ENCODE assay signal across 21 cellular contexts in genomic region chr6:20197251-20197650, GRCh38. TPM values are rescaled to one million over a fixed set of nuclear protein-coding genes. Genes with fewer than 3 reads are reported as not detected.
DNase-seq lines count a peak whose midpoint lies in the region; ATAC-seq and TF ChIP-seq lines count a peak whose summit lies in the region.
"Had no signal": no experiment of that assay in that cellular context is flagged by ENCODE, and none has a peak within 500 bp of the region (broad histone marks: within the 10 kb centered on the region; RNA-seq: fewer than 3 reads in every experiment).

No MANE protein-coding gene starts in this region.

- no peaks in the 10 kb centered on the region for H3K27me3 Mint-ChIP-seq in endothelial cell (ENCODE audit: unreplicated experiment)
- H3K27me3 Mint-ChIP-seq: activated CD4-positive, alpha-beta T cell treated with anti-CD3 and anti-CD28 coated beads, Interleukin-2, amount 10 ng/mL, durations not matched to agents 24 days and 14 days had no signal

- H3K4me2 ChIP-seq in GM23248 (ENCODE audit: unreplicated experiment) = peak overlapping the region; percentile 4

- H3K4me1 ChIP-seq in GM23248 (ENCODE audit: insufficient read depth) (peaks cover 14% of the 10 kb centered on the region), transverse colon (peaks cover 15 to 58% (median 42%) of the 10 kb centered on the region in 4 donors), left lung (peaks cover 0 to 18% of the 10 kb centered on the region in 2 donors)

- no peaks in the 10 kb centered on the region for H3K36me3 ChIP-seq in GM23248 (ENCODE audit: low read depth)
- H3K36me3 ChIP-seq in transverse colon = no peaks in the 10 kb centered on the region
- H3K36me3 ChIP-seq in left lung = no peaks in the 10 kb centered on the region
- H3K36me3 ChIP-seq: esophagus muscularis mucosa, left ventricle myocardium inferior, neutrophil, suprapubic skin had no signal

- H3K4me1 Mint-ChIP-seq in endothelial cell (ENCODE audit: unreplicated experiment) = peaks cover 17% of the 10 kb centered on the region

- H3K79me2 ChIP-seq in GM23248 (ENCODE audit: insufficient read depth) = no peaks in the 10 kb centered on the region

- no peak overlapping the region for H3K27ac ChIP-seq in GM23248
- H3K27ac ChIP-seq in transverse colon = peak overlapping the region in 3 of 4 donors; percentile 69 to 78 (median 76)
- H3K27ac ChIP-seq in left lung = no peak overlapping the region
- H3K27ac ChIP-seq: esophagus muscularis mucosa, left ventricle myocardium inferior, neutrophil, suprapubic skin had no signal

- no peak overlapping the region for H3K27ac Mint-ChIP-seq in endothelial cell (ENCODE audit: unreplicated experiment)
- H3K27ac Mint-ChIP-seq: activated CD4-positive, alpha-beta T cell treated with anti-CD3 and anti-CD28 coated beads, Interleukin-2, amount 10 ng/mL, durations not matched to agents 24 days and 14 days had no signal

- DNase-seq in GM23248 = peak; percentile 48
- peak; percentile 54 for DNase-seq in MV-4-11 (lab: John Stamatoyannopoulos, UW)
- DNase-seq in endothelial cell (ENCODE audit: low spot score) = no peak
- DNase-seq in transverse colon = no peak
- DNase-seq in left lung = no peak
- no peak for DNase-seq in activated CD8-positive, alpha-beta memory T cell treated with anti-CD3 and anti-CD28 coated beads, Interleukin-2, amount 50 U/mL, for 48 hours
- DNase-seq in cerebellar nuclear complex (lab: John Stamatoyannopoulos, UW) = no peak
- DNase-seq: activated CD4-positive, alpha-beta T cell treated with anti-CD3 and anti-CD28 coated beads, Interleukin-2, amount 10 ng/mL, durations not matched to agents 24 days and 14 days; activated gamma-delta T cell; effector CD4-positive, alpha-beta T cell; glutamatergic neuron; Kasumi-1; left ventricle myocardium inferior; NCI-H1105 treated with DMSO at 0.1 percent for 48 hours; NCI-H526; Right ventricle myocardium superior; T-helper 1 cell had no signal

- no peak overlapping the region for H2AFZ ChIP-seq in GM23248

- H3K36me3 Mint-ChIP-seq in endothelial cell (ENCODE audit: low read depth, unreplicated experiment) = peaks cover 3% of the 10 kb centered on the region

- TF ChIP-seq EP300 in transverse colon (IDR thresholded peaks at IDR 0.05; ENCODE audit: low read depth) = no peak

- no peak for TF ChIP-seq POLR2A in transverse colon (IDR thresholded peaks at IDR 0.05)

- in situ Hi-C loops in GM23248 (cut with MboI) = no loop called here
- in situ Hi-C loops in transverse colon (cut with MboI; ENCODE audit: low pct_ligation_motif_present in 1 of 4, low pct_unique_long_range_greater_than_20kb in 1 of 4, low sequenced_read_pairs in 3 of 4) = no loop called here

- no peaks in the 10 kb centered on the region for H3K9me3 Mint-ChIP-seq in endothelial cell (ENCODE audit: unreplicated experiment)

- H3K9me2 ChIP-seq in GM23248 (ENCODE audit: insufficient read depth) = no peaks in the 10 kb centered on the region

- H3K4me3 ChIP-seq in GM23248 (no peak overlapping the region), transverse colon (no peak overlapping the region), left lung (no peak overlapping the region)
- H3K4me3 ChIP-seq: esophagus muscularis mucosa, left ventricle myocardium inferior, suprapubic skin had no signal

- peak overlapping the region; percentile 21 for H3K4me3 Mint-ChIP-seq in endothelial cell (ENCODE audit: unreplicated experiment)
- H3K4me3 Mint-ChIP-seq: activated CD4-positive, alpha-beta T cell treated with anti-CD3 and anti-CD28 coated beads, Interleukin-2, amount 10 ng/mL, durations not matched to agents 24 days and 14 days had no signal

- intact Hi-C loops in transverse colon (cut with DNase I; ENCODE audit: low total_unique reads) = no loop called here
- intact Hi-C loops in left lung (cut with DNase I) = no loop called here

- H3K9me3 ChIP-seq in GM23248 (ENCODE audit: low read depth) (no peaks in the 10 kb centered on the region), transverse colon (no peaks in the 10 kb centered on the region), left lung (no peaks in the 10 kb centered on the region)
- H3K9me3 ChIP-seq: esophagus muscularis mucosa, left ventricle myocardium inferior, neutrophil, suprapubic skin had no signal

- no peaks in the 10 kb centered on the region for H3K27me3 ChIP-seq in GM23248 (replicated peaks; ENCODE audit: insufficient read depth)
- H3K27me3 ChIP-seq in transverse colon = no peaks in the 10 kb centered on the region
- H3K27me3 ChIP-seq in left lung = no peaks in the 10 kb centered on the region
- H3K27me3 ChIP-seq: esophagus muscularis mucosa, neutrophil, suprapubic skin had no signal

- H3F3A ChIP-seq in GM23248 (ENCODE audit: insufficient read depth) = no peaks in the 10 kb centered on the region; the same call in 1 of the 2 replicates

- no peak for ATAC-seq in left lung

- no peak overlapping the region for H3K9ac ChIP-seq in GM23248

- WGBS in GM23248 (ENCODE audit: low coverage in 1 of 2, low lambda C conversion rate in 2 of 2, missing lambda C conversion rate in 2 of 2), 2 experiments = 60 to 71% methylated on average over 3 of the region's 3 CpGs
- 55 to 83% methylated on average over 3 of the region's 3 CpGs for WGBS in transverse colon (ENCODE audit: low coverage in 1 of 2), 2 donors

- H4K20me1 ChIP-seq in GM23248 (ENCODE audit: insufficient read depth) = no peaks in the 10 kb centered on the region

- TF ChIP-seq CTCF in endothelial cell (IDR thresholded peaks at IDR 0.05; ENCODE audit: unreplicated experiment) = no peak
- TF ChIP-seq CTCF in transverse colon (IDR thresholded peaks at IDR 0.05) = no peak
- TF ChIP-seq CTCF in left lung (IDR thresholded peaks at IDR 0.05) = no peak

RNA-seq across cellular contexts. Expression of gene MBOAT1, which starts 15.0 kb away (rescaled TPM):
- total RNA-seq in GM23248 (2014; rRNA removed; shearing (Covaris generic)) = 4.0 and 7.0 TPM in 2 replicates
- polyA plus RNA-seq in GM23248 (2016; fragmentation: Nextera tagmentation; extraction: Ambion mirVana) = 1.7 and 1.8 TPM in 2 replicates
- total RNA-seq in endothelial cell (ENCODE audit: unreplicated experiment) (10.7 TPM), transverse colon (10 to 100 TPM; 10.3 to 85.3 (median 66.5) TPM), left lung (10 to 100 TPM; 15.8 to 20.7 TPM)
- total RNA-seq: OCI-LY7 had no signal

Comparison
In these comparisons a context has a peak if more than half of its experiments do, and no peak if none do; other contexts are left out.
1. DNase-seq: peak in GM23248 (single experiment) and MV-4-11 (single experiment); none in endothelial cell (single experiment), transverse colon (single experiment), left lung (0 of 2), activated CD8-positive, alpha-beta memory T cell treated with anti-CD3 and anti-CD28 coated beads, Interleukin-2, amount 50 U/mL, for 48 hours (single experiment) and cerebellar nuclear complex (0 of 2).
2. H3K27ac ChIP-seq: peak in transverse colon (3 of 4); none in GM23248 (single experiment) and left lung (0 of 2).